Comparison of ENCODE assay signal across 1 cellular context in the genomic region with DNA sequence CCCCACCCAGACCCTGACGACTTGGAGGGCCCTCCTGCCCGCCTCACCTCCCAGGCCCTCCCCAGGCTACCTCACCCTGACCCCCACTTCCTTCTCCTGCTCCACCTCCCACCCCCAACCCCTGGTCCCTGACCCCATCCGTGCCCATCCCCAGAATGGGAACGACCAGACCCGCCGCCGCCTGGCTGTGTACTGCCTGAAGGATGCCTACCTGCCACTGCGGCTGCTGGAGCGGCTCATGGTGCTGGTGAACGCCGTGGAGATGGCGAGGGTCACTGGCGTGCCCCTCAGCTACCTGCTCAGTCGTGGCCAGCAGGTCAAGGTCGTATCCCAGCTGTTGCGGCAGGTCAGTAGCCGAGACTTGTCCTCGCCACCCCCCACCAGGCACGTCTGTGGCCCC.
TF ChIP-seq lines count a peak whose summit lies in the region.

No MANE protein-coding gene starts in this region.

TF ChIP-seq in K562, 482 proteins besides CTCF, POLR2A, EP300 and RAD21:
- TF ChIP-seq HIVEP1 (CRISPR knock-in tag; IDR thresholded peaks at IDR 0.05) (no peak), POLR2G (IDR thresholded peaks at IDR 0.05; ENCODE audit: low read depth, low read length) (peak; percentile 47)
- TF ChIP-seq, protein P1, sequence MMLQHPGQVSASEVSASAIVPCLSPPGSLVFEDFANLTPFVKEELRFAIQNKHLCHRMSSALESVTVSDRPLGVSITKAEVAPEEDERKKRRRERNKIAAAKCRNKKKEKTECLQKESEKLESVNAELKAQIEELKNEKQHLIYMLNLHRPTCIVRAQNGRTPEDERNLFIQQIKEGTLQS (IDR thresholded peaks at IDR 0.05), result no peak
- TF ChIP-seq, protein P1 (CRISPR knock-in tag; conservative IDR thresholded peaks at IDR 0.05), result no peak
